1 cellular context compared by ENCODE assay signal in genomic region chr20:48723308-48724264, GRCh38.
TF ChIP-seq lines count a peak whose summit lies in the region.

No MANE protein-coding gene starts in this region.

TF ChIP-seq in HepG2, 621 proteins besides CTCF, POLR2A, EP300 and RAD21 (continued from another document and continues in another):
- TF ChIP-seq, protein P1, sequence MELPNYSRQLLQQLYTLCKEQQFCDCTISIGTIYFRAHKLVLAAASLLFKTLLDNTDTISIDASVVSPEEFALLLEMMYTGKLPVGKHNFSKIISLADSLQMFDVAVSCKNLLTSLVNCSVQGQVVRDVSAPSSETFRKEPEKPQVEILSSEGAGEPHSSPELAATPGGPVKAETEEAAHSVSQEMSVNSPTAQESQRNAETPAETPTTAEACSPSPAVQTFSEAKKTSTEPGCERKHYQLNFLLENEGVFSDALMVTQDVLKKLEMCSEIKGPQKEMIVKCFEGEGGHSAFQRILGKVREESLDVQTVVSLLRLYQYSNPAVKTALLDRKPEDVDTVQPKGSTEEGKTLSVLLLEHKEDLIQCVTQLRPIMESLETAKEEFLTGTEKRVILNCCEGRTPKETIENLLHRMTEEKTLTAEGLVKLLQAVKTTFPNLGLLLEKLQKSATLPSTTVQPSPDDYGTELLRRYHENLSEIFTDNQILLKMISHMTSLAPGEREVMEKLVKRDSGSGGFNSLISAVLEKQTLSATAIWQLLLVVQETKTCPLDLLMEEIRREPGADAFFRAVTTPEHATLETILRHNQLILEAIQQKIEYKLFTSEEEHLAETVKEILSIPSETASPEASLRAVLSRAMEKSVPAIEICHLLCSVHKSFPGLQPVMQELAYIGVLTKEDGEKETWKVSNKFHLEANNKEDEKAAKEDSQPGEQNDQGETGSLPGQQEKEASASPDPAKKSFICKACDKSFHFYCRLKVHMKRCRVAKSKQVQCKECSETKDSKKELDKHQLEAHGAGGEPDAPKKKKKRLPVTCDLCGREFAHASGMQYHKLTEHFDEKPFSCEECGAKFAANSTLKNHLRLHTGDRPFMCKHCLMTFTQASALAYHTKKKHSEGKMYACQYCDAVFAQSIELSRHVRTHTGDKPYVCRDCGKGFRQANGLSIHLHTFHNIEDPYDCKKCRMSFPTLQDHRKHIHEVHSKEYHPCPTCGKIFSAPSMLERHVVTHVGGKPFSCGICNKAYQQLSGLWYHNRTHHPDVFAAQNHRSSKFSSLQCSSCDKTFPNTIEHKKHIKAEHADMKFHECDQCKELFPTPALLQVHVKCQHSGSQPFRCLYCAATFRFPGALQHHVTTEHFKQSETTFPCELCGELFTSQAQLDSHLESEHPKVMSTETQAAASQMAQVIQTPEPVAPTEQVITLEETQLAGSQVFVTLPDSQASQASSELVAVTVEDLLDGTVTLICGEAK (IDR thresholded peaks at IDR 0.05) = no peak
- TF ChIP-seq, protein P1 (CRISPR knock-in tag; IDR thresholded peaks at IDR 0.05) = no peak
- TF ChIP-seq YEATS2 (CRISPR knock-in tag; IDR thresholded peaks at IDR 0.05; ENCODE audit: borderline replicate concordance) (no peak), ZIK1 (CRISPR knock-in tag; IDR thresholded peaks at IDR 0.05; ENCODE audit: borderline replicate concordance, low read depth) (no peak), ERF (CRISPR knock-in tag; IDR thresholded peaks at IDR 0.05) (no peak), SMAD9 (CRISPR knock-in tag; IDR thresholded peaks at IDR 0.05) (peak; percentile 76; the same call in 1 of the 2 replicates), CBFB (CRISPR knock-in tag; IDR thresholded peaks at IDR 0.05) (peak; percentile 62; the same call in 1 of the 2 replicates), ZSCAN21 (CRISPR knock-in tag; IDR thresholded peaks at IDR 0.05; ENCODE audit: borderline replicate concordance) (no peak; the same call in 1 of the 2 replicates), KDM2A (CRISPR knock-in tag; IDR thresholded peaks at IDR 0.05; ENCODE audit: borderline replicate concordance, low read depth) (peak; percentile 47; the same call in 1 of the 2 replicates), RARG (CRISPR knock-in tag; IDR thresholded peaks at IDR 0.05; ENCODE audit: low read depth) (no peak), ELF4 (CRISPR knock-in tag; IDR thresholded peaks at IDR 0.05; ENCODE audit: borderline replicate concordance) (no peak), ZNF44 (CRISPR knock-in tag; IDR thresholded peaks at IDR 0.05) (0 out of 2 replicates have a peak, but pooled peaks have one; percentile 54), FOXO1 (CRISPR knock-in tag; IDR thresholded peaks at IDR 0.05) (peak; percentile 23; the same call in 1 of the 2 replicates), NFE2 (CRISPR knock-in tag; IDR thresholded peaks at IDR 0.05) (no peak), MAFK (conservative IDR thresholded peaks at IDR 0.05 in 1 of 2, IDR thresholded peaks at IDR 0.05 in 1 of 2; ENCODE audit: low read length in 2 of 2) (no peak), ZBTB37 (CRISPR knock-in tag; IDR thresholded peaks at IDR 0.05) (no peak), EZH2 (conservative IDR thresholded peaks at IDR 0.05; ENCODE audit: low read depth, low read length) (0 out of 2 replicates have a peak, but pooled peaks have one; percentile 11), HMG20A (CRISPR knock-in tag; IDR thresholded peaks at IDR 0.05; ENCODE audit: borderline replicate concordance) (no peak), THAP7 (CRISPR knock-in tag; IDR thresholded peaks at IDR 0.05) (peak; percentile 47; the same call in 1 of the 2 replicates), ZFY (CRISPR knock-in tag; IDR thresholded peaks at IDR 0.05) (peak; percentile 88), ZNF441 (CRISPR knock-in tag; IDR thresholded peaks at IDR 0.05; ENCODE audit: borderline replicate concordance) (peak; percentile 61; the same call in 1 of the 2 replicates), SATB2 (CRISPR knock-in tag; IDR thresholded peaks at IDR 0.05) (no peak), FLYWCH1 (CRISPR knock-in tag; IDR thresholded peaks at IDR 0.05) (no peak), ZNF260 (CRISPR knock-in tag; IDR thresholded peaks at IDR 0.05; ENCODE audit: borderline replicate concordance, low read depth) (no peak), USF2 (IDR thresholded peaks at IDR 0.05; ENCODE audit: low read depth, low read length) (no peak), USF2 (CRISPR knock-in tag; IDR thresholded peaks at IDR 0.05; ENCODE audit: borderline replicate concordance) (no peak), ZNF205 (CRISPR knock-in tag; IDR thresholded peaks at IDR 0.05) (0 out of 2 replicates have a peak, but pooled peaks have one; percentile 28), ZNF143 (CRISPR knock-in tag; IDR thresholded peaks at IDR 0.05) (no peak; the same call in 1 of the 2 replicates), ZNF414 (CRISPR knock-in tag; IDR thresholded peaks at IDR 0.05) (no peak), AGO1 (IDR thresholded peaks at IDR 0.05; ENCODE audit: low read depth, low read length, poor library complexity, severe bottlenecking) (no peak), THAP8 (CRISPR knock-in tag; IDR thresholded peaks at IDR 0.05; ENCODE audit: borderline replicate concordance) (peak; percentile 82; the same call in 1 of the 2 replicates), BRD4 (CRISPR knock-in tag; IDR thresholded peaks at IDR 0.05) (no peak), SP5 (CRISPR knock-in tag; IDR thresholded peaks at IDR 0.05; ENCODE audit: borderline replicate concordance, low read depth) (no peak), YY1 (IDR thresholded peaks at IDR 0.05; ENCODE audit: insufficient read depth, insufficient replicate concordance, low read depth, low read length) (peak; percentile 64)
- TF ChIP-seq, protein P2, sequence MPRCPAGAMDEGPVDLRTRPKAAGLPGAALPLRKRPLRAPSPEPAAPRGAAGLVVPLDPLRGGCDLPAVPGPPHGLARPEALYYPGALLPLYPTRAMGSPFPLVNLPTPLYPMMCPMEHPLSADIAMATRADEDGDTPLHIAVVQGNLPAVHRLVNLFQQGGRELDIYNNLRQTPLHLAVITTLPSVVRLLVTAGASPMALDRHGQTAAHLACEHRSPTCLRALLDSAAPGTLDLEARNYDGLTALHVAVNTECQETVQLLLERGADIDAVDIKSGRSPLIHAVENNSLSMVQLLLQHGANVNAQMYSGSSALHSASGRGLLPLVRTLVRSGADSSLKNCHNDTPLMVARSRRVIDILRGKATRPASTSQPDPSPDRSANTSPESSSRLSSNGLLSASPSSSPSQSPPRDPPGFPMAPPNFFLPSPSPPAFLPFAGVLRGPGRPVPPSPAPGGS (CRISPR knock-in tag; IDR thresholded peaks at IDR 0.05) = no peak; the same call in 1 of the 2 replicates
- TF ChIP-seq, protein P3, sequence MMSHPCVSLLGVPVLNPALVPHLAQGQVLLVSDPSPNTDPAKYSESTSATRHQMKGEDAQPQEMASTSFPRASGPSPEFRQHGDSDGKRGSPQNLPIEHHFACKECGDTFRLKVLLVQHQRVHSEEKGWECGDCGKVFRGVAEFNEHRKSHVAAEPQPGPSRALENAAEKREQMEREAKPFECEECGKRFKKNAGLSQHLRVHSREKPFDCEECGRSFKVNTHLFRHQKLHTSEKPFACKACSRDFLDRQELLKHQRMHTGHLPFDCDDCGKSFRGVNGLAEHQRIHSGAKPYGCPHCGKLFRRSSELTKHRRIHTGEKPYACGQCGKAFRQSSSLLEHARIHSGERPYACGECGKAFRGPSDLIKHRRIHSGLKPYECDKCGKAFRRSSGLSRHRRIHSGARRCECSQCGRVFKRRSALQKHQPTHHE (CRISPR knock-in tag; IDR thresholded peaks at IDR 0.05; ENCODE audit: borderline replicate concordance) = no peak
- TF ChIP-seq, protein P4, sequence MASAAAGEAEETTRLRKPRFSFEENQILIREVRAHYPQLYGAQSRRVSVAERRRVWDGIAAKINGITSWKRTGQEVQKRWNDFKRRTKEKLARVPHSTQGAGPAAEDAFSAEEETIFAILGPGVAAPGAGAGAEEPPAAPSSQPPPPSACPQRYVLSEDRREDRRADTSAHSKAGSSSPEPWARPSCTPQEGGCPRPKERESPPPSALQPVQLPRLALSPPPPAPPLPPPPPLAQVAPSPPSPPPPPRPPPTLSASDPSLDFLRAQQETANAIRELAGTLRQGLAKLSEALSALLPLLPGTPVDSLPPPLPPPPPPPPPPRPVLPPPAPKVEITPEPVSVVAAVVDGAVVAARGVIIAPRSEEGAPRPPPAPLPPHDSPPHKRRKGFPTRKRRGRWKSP (CRISPR knock-in tag; IDR thresholded peaks at IDR 0.05) = peak; percentile 76; the same call in 1 of the 2 replicates
- TF ChIP-seq, protein P5, sequence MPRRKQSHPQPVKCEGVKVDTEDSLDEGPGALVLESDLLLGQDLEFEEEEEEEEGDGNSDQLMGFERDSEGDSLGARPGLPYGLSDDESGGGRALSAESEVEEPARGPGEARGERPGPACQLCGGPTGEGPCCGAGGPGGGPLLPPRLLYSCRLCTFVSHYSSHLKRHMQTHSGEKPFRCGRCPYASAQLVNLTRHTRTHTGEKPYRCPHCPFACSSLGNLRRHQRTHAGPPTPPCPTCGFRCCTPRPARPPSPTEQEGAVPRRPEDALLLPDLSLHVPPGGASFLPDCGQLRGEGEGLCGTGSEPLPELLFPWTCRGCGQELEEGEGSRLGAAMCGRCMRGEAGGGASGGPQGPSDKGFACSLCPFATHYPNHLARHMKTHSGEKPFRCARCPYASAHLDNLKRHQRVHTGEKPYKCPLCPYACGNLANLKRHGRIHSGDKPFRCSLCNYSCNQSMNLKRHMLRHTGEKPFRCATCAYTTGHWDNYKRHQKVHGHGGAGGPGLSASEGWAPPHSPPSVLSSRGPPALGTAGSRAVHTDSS (CRISPR knock-in tag; conservative IDR thresholded peaks at IDR 0.05) = no peak
- TF ChIP-seq, protein P6, sequence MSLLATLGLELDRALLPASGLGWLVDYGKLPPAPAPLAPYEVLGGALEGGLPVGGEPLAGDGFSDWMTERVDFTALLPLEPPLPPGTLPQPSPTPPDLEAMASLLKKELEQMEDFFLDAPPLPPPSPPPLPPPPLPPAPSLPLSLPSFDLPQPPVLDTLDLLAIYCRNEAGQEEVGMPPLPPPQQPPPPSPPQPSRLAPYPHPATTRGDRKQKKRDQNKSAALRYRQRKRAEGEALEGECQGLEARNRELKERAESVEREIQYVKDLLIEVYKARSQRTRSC (CRISPR knock-in tag; IDR thresholded peaks at IDR 0.05; ENCODE audit: low read depth) = no peak; the same call in 1 of the 2 replicates
